ENCODE assay signal across 32 cellular contexts in the genomic region with DNA sequence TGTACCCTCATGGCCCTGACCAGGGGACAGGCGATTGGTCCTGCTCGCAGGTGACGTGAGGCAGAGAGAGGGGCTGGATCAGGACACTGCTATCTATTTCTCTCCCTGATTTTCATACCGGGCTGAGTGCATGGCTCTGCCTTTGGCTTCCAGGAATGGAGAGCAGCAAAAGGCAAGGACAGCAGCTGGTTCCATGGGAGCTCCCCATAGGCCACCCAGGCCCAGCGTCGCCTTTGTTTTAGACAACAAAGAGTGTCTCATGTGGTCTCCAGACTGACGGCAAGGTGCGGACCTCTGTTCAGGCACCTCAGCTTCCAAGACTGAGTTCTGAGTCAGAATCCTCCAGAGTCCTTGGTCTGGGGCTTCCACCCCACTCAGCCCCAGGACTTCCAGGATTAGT.
"Had no signal": no experiment of that assay in that cellular context is flagged by ENCODE, and none has a peak within 500 bp of the region (broad histone marks: within the 10 kb centered on the region; RNA-seq: fewer than 3 reads in every experiment).

No MANE protein-coding gene starts in this region.

- H3K4me1 Mint-ChIP-seq: activated B cell treated with CpG ODN at 0.5 μM for 24 hours; central memory CD8-positive, alpha-beta T cell had no signal

- H3K36me3 ChIP-seq: brain microvascular endothelial cell, esophagus muscularis mucosa, gastroesophageal sphincter, heart right ventricle, WERI-Rb-1 had no signal

- H3K9me3 Mint-ChIP-seq: activated CD4-positive, alpha-beta memory T cell treated with anti-CD3 and anti-CD28 coated beads for 36 hours; activated CD4-positive, alpha-beta T cell treated with anti-CD3 and anti-CD28 coated beads, Interleukin-2, amount 10 ng/mL, durations not matched to agents 24 days and 14 days; activated T-cell treated with anti-CD3 and anti-CD28 coated beads, Interleukin-2, amount 50 U/mL, for 24 hours; activated T-cell treated with anti-CD3 and anti-CD28 coated beads, Interleukin-2, amount 50 U/mL, for 72 hours; central memory CD8-positive, alpha-beta T cell; dendritic cell treated with granulocyte-macrophage colony-stimulating factor and Interleukin-4, amounts not matched to agents 40 ng/mL and 50 ng/mL, for 4 days; T-helper 2 cell treated with Interferon-gamma antibody and Interleukin-4, amounts not matched to agents 5 μg/mL and 100 μg/mL, for 36 hours had no signal

- H3K9me3 ChIP-seq: esophagus muscularis mucosa, gastroesophageal sphincter had no signal

- ATAC-seq: activated CD4-positive, alpha-beta T cell treated with anti-CD3 and anti-CD28 coated beads for 36 hours; activated CD4-positive, CD25-positive, alpha-beta regulatory T cell treated with anti-CD3 and anti-CD28 coated beads, Interleukin-2, amount 50 U/mL, for 24 hours; activated CD8-positive, alpha-beta T cell treated with anti-CD3 and anti-CD28 coated beads, Interleukin-2, amount 10 ng/mL, durations not matched to agents 7 days and 5 days; activated T-cell treated with anti-CD3 and anti-CD28 coated beads, Interleukin-2, amount 50 U/mL, for 72 hours; foreskin keratinocyte; gastroesophageal sphincter; heart right ventricle; T-helper 17 cell had no signal

- H3K27ac Mint-ChIP-seq: activated B cell treated with CpG ODN at 0.5 μM for 24 hours; activated CD4-positive, alpha-beta memory T cell treated with anti-CD3 and anti-CD28 coated beads for 36 hours; activated CD4-positive, alpha-beta T cell treated with anti-CD3 and anti-CD28 coated beads for 36 hours; activated CD4-positive, alpha-beta T cell treated with anti-CD3 and anti-CD28 coated beads, Interleukin-2, amount 10 ng/mL, durations not matched to agents 24 days and 14 days; activated CD8-positive, alpha-beta T cell treated with anti-CD3 and anti-CD28 coated beads, Interleukin-2, amount 10 ng/mL, durations not matched to agents 7 days and 5 days; activated naive CD8-positive, alpha-beta T cell; activated T-cell treated with anti-CD3 and anti-CD28 coated beads, Interleukin-2, amount 50 U/mL, for 24 hours; activated T-cell treated with anti-CD3 and anti-CD28 coated beads, Interleukin-2, amount 50 U/mL, for 72 hours; dendritic cell treated with granulocyte-macrophage colony-stimulating factor and Interleukin-4, amounts not matched to agents 40 ng/mL and 50 ng/mL, for 4 days; T-helper 17 cell; T-helper 2 cell treated with Interferon-gamma antibody and Interleukin-4, amounts not matched to agents 5 μg/mL and 100 μg/mL, for 36 hours had no signal

- DNase-seq: activated B cell treated with CpG ODN at 0.5 μM for 24 hours; activated CD4-positive, alpha-beta memory T cell treated with anti-CD3 and anti-CD28 coated beads for 36 hours; activated CD4-positive, alpha-beta T cell treated with anti-CD3 and anti-CD28 coated beads for 36 hours; activated CD4-positive, alpha-beta T cell treated with anti-CD3 and anti-CD28 coated beads, Interleukin-2, amount 10 ng/mL, durations not matched to agents 24 days and 14 days; activated CD8-positive, alpha-beta memory T cell treated with anti-CD3 and anti-CD28 coated beads, Interleukin-2, amount 50 U/mL, for 48 hours; activated CD8-positive, alpha-beta T cell treated with anti-CD3 and anti-CD28 coated beads, Interleukin-2, amount 10 ng/mL, durations not matched to agents 7 days and 5 days; activated gamma-delta T cell treated with Interleukin-2 at 50 U/mL for 16 hours; activated naive CD4-positive, alpha-beta T cell treated with anti-CD3 and anti-CD28 coated beads, Interleukin-2, amount 50 U/mL, for 16 hours; activated naive CD4-positive, alpha-beta T cell treated with Interleukin-2 at 50 U/mL for 16 hours; activated T-cell treated with anti-CD3 and anti-CD28 coated beads for 4 hours; activated T-cell treated with anti-CD3 and anti-CD28 coated beads, Interleukin-2, amount 50 U/mL, for 24 hours; activated T-cell treated with anti-CD3 and anti-CD28 coated beads, Interleukin-2, amount 50 U/mL, for 72 hours; amniotic stem cell; anterior cingulate cortex; brain microvascular endothelial cell; dorsolateral prefrontal cortex; effector memory CD4-positive, alpha-beta T cell; erythroblast; foreskin keratinocyte; heart right ventricle; T-helper 1 cell; T-helper 17 cell; T1000; WERI-Rb-1 had no signal

- H3K4me1 ChIP-seq: esophagus muscularis mucosa, foreskin keratinocyte, gastroesophageal sphincter had no signal

- H3K36me3 Mint-ChIP-seq: activated CD4-positive, alpha-beta memory T cell treated with anti-CD3 and anti-CD28 coated beads for 36 hours; activated naive CD8-positive, alpha-beta T cell had no signal

- H3K27ac ChIP-seq: brain microvascular endothelial cell, coronary artery, dorsolateral prefrontal cortex, esophagus muscularis mucosa, foreskin keratinocyte, gastroesophageal sphincter, heart right ventricle, WERI-Rb-1 had no signal

- H3K27me3 ChIP-seq: brain microvascular endothelial cell had no signal

- H3K4me3 Mint-ChIP-seq: activated B cell treated with CpG ODN at 0.5 μM for 24 hours; activated CD4-positive, alpha-beta memory T cell treated with anti-CD3 and anti-CD28 coated beads for 36 hours; activated CD4-positive, alpha-beta T cell treated with anti-CD3 and anti-CD28 coated beads for 36 hours; activated CD4-positive, alpha-beta T cell treated with anti-CD3 and anti-CD28 coated beads, Interleukin-2, amount 10 ng/mL, durations not matched to agents 24 days and 14 days; activated CD8-positive, alpha-beta T cell treated with anti-CD3 and anti-CD28 coated beads, Interleukin-2, amount 10 ng/mL, durations not matched to agents 7 days and 5 days; activated naive CD8-positive, alpha-beta T cell; activated T-cell treated with anti-CD3 and anti-CD28 coated beads, Interleukin-2, amount 50 U/mL, for 24 hours; activated T-cell treated with anti-CD3 and anti-CD28 coated beads, Interleukin-2, amount 50 U/mL, for 72 hours; central memory CD8-positive, alpha-beta T cell; dendritic cell treated with granulocyte-macrophage colony-stimulating factor and Interleukin-4, amounts not matched to agents 40 ng/mL and 50 ng/mL, for 4 days; T-helper 17 cell; T-helper 2 cell treated with Interferon-gamma antibody and Interleukin-4, amounts not matched to agents 5 μg/mL and 100 μg/mL, for 36 hours had no signal

- H3K4me3 ChIP-seq: coronary artery, dorsolateral prefrontal cortex, esophagus muscularis mucosa, gastroesophageal sphincter, heart right ventricle had no signal
